ENCODE assay signal across 26 cellular contexts in genomic region chr20:59336551-59336950, GRCh38. TPM values are rescaled to one million over a fixed set of nuclear protein-coding genes. Genes with fewer than 3 reads are reported as not detected.
A peak's percentile ranks its signal among the peaks of the same experiment; 100 is the strongest.
DNase-seq lines count a peak whose midpoint lies in the region; ATAC-seq and TF ChIP-seq lines count a peak whose summit lies in the region.
"Had no signal": no experiment of that assay in that cellular context is flagged by ENCODE, and none has a peak within 500 bp of the region (broad histone marks: within the 10 kb centered on the region; RNA-seq: fewer than 3 reads in every experiment).

No MANE protein-coding gene starts in this region.

- H3K36me3 Mint-ChIP-seq in T-helper 17 cell (ENCODE audit: low read depth) (no peaks in the 10 kb centered on the region), nephron (ENCODE audit: low read depth) (no peaks in the 10 kb centered on the region)
- H3K36me3 Mint-ChIP-seq in effector memory CD8-positive, alpha-beta T cell (ENCODE audit: insufficient read depth), result no peaks in the 10 kb centered on the region
- H3K36me3 Mint-ChIP-seq: CD14-positive monocyte; CD4-positive, alpha-beta memory T cell; CD4-positive, CD25-positive, alpha-beta regulatory T cell; CD8-positive, alpha-beta memory T cell had no signal

- H3K27me3 Mint-ChIP-seq in T-helper 17 cell (peaks cover 14% of the 10 kb centered on the region), nephron (ENCODE audit: low read depth) (peaks cover 25% of the 10 kb centered on the region)
- peaks cover 10 to 23% of the 10 kb centered on the region in 2 donors for H3K27me3 Mint-ChIP-seq in effector memory CD8-positive, alpha-beta T cell

- no peak for DNase-seq in T-helper 17 cell
- DNase-seq in stimulated activated CD4-positive, alpha-beta T cell treated with anti-CD3 and anti-CD28 coated beads, Interleukin-2, amount 100 ng/mL, for 48 hours, result no peak
- no peak for DNase-seq in effector memory CD8-positive, alpha-beta T cell
- DNase-seq: 8988T; ACHN; BE2C; C1 segment of cervical spinal cord; CD4-positive, alpha-beta memory T cell; CD4-positive, CD25-positive, alpha-beta regulatory T cell; CD8-positive, alpha-beta memory T cell; COR-L47; DMS 273 treated with DMSO at 0.1 percent for 48 hours; DMS153; DMS53; DMS79; DND-41; EL; GDM1 had no signal

- H3K27ac Mint-ChIP-seq in T-helper 17 cell, result peak overlapping the region; percentile 16
- peak overlapping the region; percentile 12 to 47 (median 43) for H3K27ac Mint-ChIP-seq in nephron
- H3K27ac Mint-ChIP-seq in effector memory CD8-positive, alpha-beta T cell, result no peak overlapping the region
- H3K27ac Mint-ChIP-seq: CD14-positive monocyte; CD4-positive, alpha-beta memory T cell; CD4-positive, CD25-positive, alpha-beta regulatory T cell; CD8-positive, alpha-beta memory T cell had no signal

- no peak for TF ChIP-seq CTCF in nephron (IDR thresholded peaks at IDR 0.05; ENCODE audit: unreplicated experiment in 3 of 3)

- H3K4me3 Mint-ChIP-seq in T-helper 17 cell (no peak overlapping the region), nephron (peak overlapping the region in 1 of 3 experiments; percentile 16)
- no peak overlapping the region for H3K4me3 Mint-ChIP-seq in effector memory CD8-positive, alpha-beta T cell
- H3K4me3 Mint-ChIP-seq: CD14-positive monocyte; CD4-positive, alpha-beta memory T cell; CD4-positive, CD25-positive, alpha-beta regulatory T cell; CD8-positive, alpha-beta memory T cell had no signal

- ATAC-seq in T-helper 17 cell (no peak), GM18511 (IDR thresholded peaks at IDR 0.05; ENCODE audit: unreplicated experiment) (no peak)
- ATAC-seq in effector memory CD8-positive, alpha-beta T cell (replicated peaks), result no peak
- ATAC-seq: GM12878 had no signal

- H3K4me1 Mint-ChIP-seq in T-helper 17 cell (peaks cover 6% of the 10 kb centered on the region), nephron (peaks cover 44% of the 10 kb centered on the region)
- no peaks in the 10 kb centered on the region for H3K4me1 Mint-ChIP-seq in effector memory CD8-positive, alpha-beta T cell (ENCODE audit: low read depth in 2 of 2)
- H3K4me1 Mint-ChIP-seq: CD4-positive, alpha-beta memory T cell; CD4-positive, CD25-positive, alpha-beta regulatory T cell; CD8-positive, alpha-beta memory T cell had no signal

- no peaks in the 10 kb centered on the region for H3K9me3 Mint-ChIP-seq in nephron
- no peaks in the 10 kb centered on the region for H3K9me3 Mint-ChIP-seq in effector memory CD8-positive, alpha-beta T cell
- H3K9me3 Mint-ChIP-seq: CD14-positive monocyte; CD4-positive, alpha-beta memory T cell; CD4-positive, CD25-positive, alpha-beta regulatory T cell; CD8-positive, alpha-beta memory T cell had no signal

- H3K9me3 ChIP-seq in T-helper 17 cell (ENCODE audit: control insufficient read depth, low read length, poor library complexity, severe bottlenecking), result no peaks in the 10 kb centered on the region
- H3K9me3 ChIP-seq: BE2C, BLaER1 had no signal

RNA-seq across cellular contexts. Expression of gene EDN3, which starts 36.1 kb away (rescaled TPM):
- 1 to 10 TPM in 1 of 2 donors, under 1 TPM in 1; 0.92 to 1.0 TPM for total RNA-seq in T-helper 17 cell
- total RNA-seq: A673, Daoy, G401, GM12878 had no signal

Comparison
In these comparisons a context has a peak if more than half of its experiments do, and no peak if none do; other contexts are left out.
1. H3K27ac Mint-ChIP-seq: peak in T-helper 17 cell (single experiment) and nephron (3 of 3); none in effector memory CD8-positive, alpha-beta T cell (0 of 2).